Comparison of ENCODE assay signal across 24 cellular contexts in genomic region chr6:37320649-37321048, GRCh38. TPM values are rescaled to one million over a fixed set of nuclear protein-coding genes. Genes with fewer than 3 reads are reported as not detected.
DNase-seq lines count a peak whose midpoint lies in the region; ATAC-seq and TF ChIP-seq lines count a peak whose summit lies in the region.
"Had no signal": no experiment of that assay in that cellular context is flagged by ENCODE, and none has a peak within 500 bp of the region (broad histone marks: within the 10 kb centered on the region; RNA-seq: fewer than 3 reads in every experiment).

No MANE protein-coding gene starts in this region.

- no peak overlapping the region for H3K4me3 Mint-ChIP-seq in nephron progenitor cell
- H3K4me3 Mint-ChIP-seq: activated CD4-positive, alpha-beta memory T cell treated with anti-CD3 and anti-CD28 coated beads, Interleukin-2, amount 10 ng/mL, durations not matched to agents 7 days and 5 days; activated naive CD4-positive, alpha-beta T cell treated with anti-CD3 and anti-CD28 coated beads, Interleukin-2, amount 10 ng/mL, durations not matched to agents 7 days and 5 days; activated T-cell treated with anti-CD3 and anti-CD28 coated beads, Interleukin-2, amount 50 U/mL, for 4 hours; natural killer cell treated with Interleukin-12 subunit alpha and Interleukin-12 subunit beta and Interleukin-15 and Interleukin-18, amount 100 ng/mL, for 72 hours; T-helper 17 cell had no signal

- peaks cover 0 to 25% of the 10 kb centered on the region in 2 donors for H3K36me3 ChIP-seq in esophagus (ENCODE audit: control insufficient read depth in 2 of 2, insufficient read depth in 2 of 2, low read length in 1 of 2)

- ATAC-seq in GM18909 (IDR thresholded peaks at IDR 0.05; ENCODE audit: poor library complexity, unreplicated experiment) = no peak
- ATAC-seq: activated T-cell treated with anti-CD3 and anti-CD28 coated beads, Interleukin-2, amount 50 U/mL, for 4 hours; GM12878; natural killer cell treated with Interleukin-12 subunit alpha and Interleukin-12 subunit beta and Interleukin-15 and Interleukin-18, amount 100 ng/mL, for 72 hours; T-helper 17 cell had no signal

- H3K27ac ChIP-seq in esophagus (ENCODE audit: low read depth in 2 of 2, low read length in 1 of 2) = peak overlapping the region; percentile 66 to 87
- H3K27ac ChIP-seq: BLaER1, coronary artery, prostate gland had no signal

- DNase-seq in NCI-H2171 treated with DMSO at 0.1 percent for 48 hours (lab: John Stamatoyannopoulos, UW) (peak; percentile 21), NCI-H2171 (lab: John Stamatoyannopoulos, UW) (no peak), NCI-H446 treated with DMSO at 0.1 percent for 48 hours (lab: John Stamatoyannopoulos, UW) (peak; percentile 29), nephron progenitor cell (peak; percentile 12), NCI-H146 (lab: John Stamatoyannopoulos, UW) (no peak), NCI-H1092 treated with DMSO at 0.1 percent for 48 hours (lab: John Stamatoyannopoulos, UW) (no peak)
- DNase-seq: activated CD4-positive, alpha-beta memory T cell treated with anti-CD3 and anti-CD28 coated beads, Interleukin-2, amount 10 ng/mL, durations not matched to agents 7 days and 5 days; activated naive CD4-positive, alpha-beta T cell treated with anti-CD3 and anti-CD28 coated beads, Interleukin-2, amount 10 ng/mL, durations not matched to agents 7 days and 5 days; activated T-cell treated with anti-CD3 and anti-CD28 coated beads, Interleukin-2, amount 50 U/mL, for 4 hours; H7; hippocampal formation; mesendoderm; NCI-H1105; SIG-M5; small intestine; stimulated activated CD4-positive, alpha-beta T cell treated with anti-CD3 and anti-CD28 coated beads, Interleukin-4, amount 100 ng/mL, for 1 hour; T-helper 17 cell had no signal

- H3K27me3 ChIP-seq in esophagus (ENCODE audit: control insufficient read depth in 1 of 2, insufficient read depth in 2 of 2, low read length in 2 of 2) = no peaks in the 10 kb centered on the region
- H3K27me3 ChIP-seq: BLaER1 had no signal

- H3K9me3 ChIP-seq in esophagus (ENCODE audit: control insufficient read depth in 2 of 2, insufficient read depth in 1 of 2, low read depth in 1 of 2, low read length in 1 of 2) = no peaks in the 10 kb centered on the region
- H3K9me3 ChIP-seq: BLaER1, prostate gland had no signal

- H3K9me3 Mint-ChIP-seq in nephron progenitor cell = no peaks in the 10 kb centered on the region
- H3K9me3 Mint-ChIP-seq: activated CD4-positive, alpha-beta memory T cell treated with anti-CD3 and anti-CD28 coated beads, Interleukin-2, amount 10 ng/mL, durations not matched to agents 7 days and 5 days; activated naive CD4-positive, alpha-beta T cell treated with anti-CD3 and anti-CD28 coated beads, Interleukin-2, amount 10 ng/mL, durations not matched to agents 7 days and 5 days; activated T-cell treated with anti-CD3 and anti-CD28 coated beads, Interleukin-2, amount 50 U/mL, for 4 hours; natural killer cell treated with Interleukin-12 subunit alpha and Interleukin-12 subunit beta and Interleukin-15 and Interleukin-18, amount 100 ng/mL, for 72 hours had no signal

- no peaks in the 10 kb centered on the region for H3K4me1 Mint-ChIP-seq in nephron progenitor cell
- H3K4me1 Mint-ChIP-seq: activated naive CD4-positive, alpha-beta T cell treated with anti-CD3 and anti-CD28 coated beads, Interleukin-2, amount 10 ng/mL, durations not matched to agents 7 days and 5 days had no signal

- peaks cover 0 to 8% of the 10 kb centered on the region in 2 donors for H3K4me1 ChIP-seq in esophagus (ENCODE audit: control insufficient read depth in 2 of 2, insufficient read depth in 2 of 2, low read length in 1 of 2)

- no peak overlapping the region for H3K4me3 ChIP-seq in esophagus (ENCODE audit: low read depth in 1 of 2, low read length in 2 of 2)
- H3K4me3 ChIP-seq: BLaER1, coronary artery, GM12878, prostate gland had no signal

- H3K36me3 Mint-ChIP-seq in nephron progenitor cell (ENCODE audit: low read depth) = peaks cover under 1% of the 10 kb centered on the region
- H3K36me3 Mint-ChIP-seq: natural killer cell treated with Interleukin-12 subunit alpha and Interleukin-12 subunit beta and Interleukin-15 and Interleukin-18, amount 100 ng/mL, for 72 hours had no signal

- no peaks in the 10 kb centered on the region for H3K27me3 Mint-ChIP-seq in nephron progenitor cell (ENCODE audit: low read depth, poor library complexity)
- H3K27me3 Mint-ChIP-seq: activated CD4-positive, alpha-beta memory T cell treated with anti-CD3 and anti-CD28 coated beads, Interleukin-2, amount 10 ng/mL, durations not matched to agents 7 days and 5 days; activated naive CD4-positive, alpha-beta T cell treated with anti-CD3 and anti-CD28 coated beads, Interleukin-2, amount 10 ng/mL, durations not matched to agents 7 days and 5 days; natural killer cell treated with Interleukin-12 subunit alpha and Interleukin-12 subunit beta and Interleukin-15 and Interleukin-18, amount 100 ng/mL, for 72 hours; T-helper 17 cell had no signal

- no peak overlapping the region for H3K27ac Mint-ChIP-seq in nephron progenitor cell
- H3K27ac Mint-ChIP-seq: activated CD4-positive, alpha-beta memory T cell treated with anti-CD3 and anti-CD28 coated beads, Interleukin-2, amount 10 ng/mL, durations not matched to agents 7 days and 5 days; activated naive CD4-positive, alpha-beta T cell treated with anti-CD3 and anti-CD28 coated beads, Interleukin-2, amount 10 ng/mL, durations not matched to agents 7 days and 5 days; natural killer cell treated with Interleukin-12 subunit alpha and Interleukin-12 subunit beta and Interleukin-15 and Interleukin-18, amount 100 ng/mL, for 72 hours had no signal

- no peak for TF ChIP-seq CTCF in nephron progenitor cell (IDR thresholded peaks at IDR 0.05)

- 74 to 79% methylated on average over 8 of the region's 8 CpGs for WGBS in esophagus, 2 donors

RNA-seq across cellular contexts. Expression of gene RNF8, which starts 33.1 kb away (rescaled TPM):
- polyA plus RNA-seq in esophagus = 10 to 100 TPM; 10.3 to 14.7 TPM

Comparison
In these comparisons a context has a peak if more than half of its experiments do, and no peak if none do; other contexts are left out.
1. DNase-seq: peak in NCI-H2171 treated with DMSO at 0.1 percent for 48 hours (single experiment), NCI-H446 treated with DMSO at 0.1 percent for 48 hours (single experiment) and nephron progenitor cell (single experiment); none in NCI-H2171 (single experiment), NCI-H146 (single experiment) and NCI-H1092 treated with DMSO at 0.1 percent for 48 hours (single experiment).